Comparison of ENCODE assay signal across 2 cellular contexts in the genomic region with DNA sequence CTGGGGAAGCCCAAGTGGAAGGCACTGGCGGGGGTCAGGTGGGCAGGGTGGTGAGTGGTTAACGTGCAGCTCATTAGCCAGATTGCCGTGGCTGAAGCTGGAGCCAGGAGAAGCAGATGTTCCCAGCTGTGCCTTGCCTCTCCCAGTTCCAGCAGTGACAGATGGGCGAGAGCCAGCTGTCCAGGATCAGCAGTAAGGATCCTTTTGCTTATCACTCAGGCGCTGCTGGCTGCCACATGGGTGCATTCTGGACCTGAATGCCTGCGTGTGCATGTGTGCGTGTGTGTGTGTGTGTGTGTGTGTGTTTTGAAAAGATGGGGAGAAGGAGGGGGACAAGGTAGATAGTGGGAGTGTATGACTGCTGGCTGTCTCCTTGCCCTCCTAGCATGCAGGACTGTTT.
TF ChIP-seq lines count a peak whose summit lies in the region.

No MANE protein-coding gene starts in this region.

TF ChIP-seq in SK-N-SH, 30 proteins besides CTCF, POLR2A, EP300 and RAD21:
- TF ChIP-seq, protein P1, sequence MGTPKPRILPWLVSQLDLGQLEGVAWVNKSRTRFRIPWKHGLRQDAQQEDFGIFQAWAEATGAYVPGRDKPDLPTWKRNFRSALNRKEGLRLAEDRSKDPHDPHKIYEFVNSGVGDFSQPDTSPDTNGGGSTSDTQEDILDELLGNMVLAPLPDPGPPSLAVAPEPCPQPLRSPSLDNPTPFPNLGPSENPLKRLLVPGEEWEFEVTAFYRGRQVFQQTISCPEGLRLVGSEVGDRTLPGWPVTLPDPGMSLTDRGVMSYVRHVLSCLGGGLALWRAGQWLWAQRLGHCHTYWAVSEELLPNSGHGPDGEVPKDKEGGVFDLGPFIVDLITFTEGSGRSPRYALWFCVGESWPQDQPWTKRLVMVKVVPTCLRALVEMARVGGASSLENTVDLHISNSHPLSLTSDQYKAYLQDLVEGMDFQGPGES (IDR thresholded peaks at IDR 0.05; ENCODE audit: low read depth, low read length) = no peak
- TF ChIP-seq JUND (IDR thresholded peaks at IDR 0.05) = no peak
- no peak for TF ChIP-seq NRF1 (IDR thresholded peaks at IDR 0.05; ENCODE audit: low read depth, low read length)
- TF ChIP-seq GATA2 (CRISPR knock-in tag; IDR thresholded peaks at IDR 0.05) = peak; percentile 46; the same call in 1 of the 2 replicates
- no peak for TF ChIP-seq TCF12 (IDR thresholded peaks at IDR 0.05)
- TF ChIP-seq, protein P2, sequence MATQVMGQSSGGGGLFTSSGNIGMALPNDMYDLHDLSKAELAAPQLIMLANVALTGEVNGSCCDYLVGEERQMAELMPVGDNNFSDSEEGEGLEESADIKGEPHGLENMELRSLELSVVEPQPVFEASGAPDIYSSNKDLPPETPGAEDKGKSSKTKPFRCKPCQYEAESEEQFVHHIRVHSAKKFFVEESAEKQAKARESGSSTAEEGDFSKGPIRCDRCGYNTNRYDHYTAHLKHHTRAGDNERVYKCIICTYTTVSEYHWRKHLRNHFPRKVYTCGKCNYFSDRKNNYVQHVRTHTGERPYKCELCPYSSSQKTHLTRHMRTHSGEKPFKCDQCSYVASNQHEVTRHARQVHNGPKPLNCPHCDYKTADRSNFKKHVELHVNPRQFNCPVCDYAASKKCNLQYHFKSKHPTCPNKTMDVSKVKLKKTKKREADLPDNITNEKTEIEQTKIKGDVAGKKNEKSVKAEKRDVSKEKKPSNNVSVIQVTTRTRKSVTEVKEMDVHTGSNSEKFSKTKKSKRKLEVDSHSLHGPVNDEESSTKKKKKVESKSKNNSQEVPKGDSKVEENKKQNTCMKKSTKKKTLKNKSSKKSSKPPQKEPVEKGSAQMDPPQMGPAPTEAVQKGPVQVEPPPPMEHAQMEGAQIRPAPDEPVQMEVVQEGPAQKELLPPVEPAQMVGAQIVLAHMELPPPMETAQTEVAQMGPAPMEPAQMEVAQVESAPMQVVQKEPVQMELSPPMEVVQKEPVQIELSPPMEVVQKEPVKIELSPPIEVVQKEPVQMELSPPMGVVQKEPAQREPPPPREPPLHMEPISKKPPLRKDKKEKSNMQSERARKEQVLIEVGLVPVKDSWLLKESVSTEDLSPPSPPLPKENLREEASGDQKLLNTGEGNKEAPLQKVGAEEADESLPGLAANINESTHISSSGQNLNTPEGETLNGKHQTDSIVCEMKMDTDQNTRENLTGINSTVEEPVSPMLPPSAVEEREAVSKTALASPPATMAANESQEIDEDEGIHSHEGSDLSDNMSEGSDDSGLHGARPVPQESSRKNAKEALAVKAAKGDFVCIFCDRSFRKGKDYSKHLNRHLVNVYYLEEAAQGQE (IDR thresholded peaks at IDR 0.05; ENCODE audit: low read depth, low read length) = no peak
- TF ChIP-seq MXI1 (IDR thresholded peaks at IDR 0.05; ENCODE audit: low read depth, low read length) = peak; percentile 57; the same call in 1 of the 2 replicates
- no peak for TF ChIP-seq YY1 (IDR thresholded peaks at IDR 0.05; ENCODE audit: low read depth)
- TF ChIP-seq CHD2 (IDR thresholded peaks at IDR 0.05; ENCODE audit: low read length, partially characterized antibody) = peak; percentile 32
- TF ChIP-seq SIN3A (IDR thresholded peaks at IDR 0.05; ENCODE audit: borderline replicate concordance, low read depth, low read length) = no peak

TF ChIP-seq in SK-N-SH treated with all-trans-retinoic acid at 6 μM for 48 hours, 23 proteins besides CTCF, POLR2A, EP300 and RAD21:
- TF ChIP-seq, protein P3, sequence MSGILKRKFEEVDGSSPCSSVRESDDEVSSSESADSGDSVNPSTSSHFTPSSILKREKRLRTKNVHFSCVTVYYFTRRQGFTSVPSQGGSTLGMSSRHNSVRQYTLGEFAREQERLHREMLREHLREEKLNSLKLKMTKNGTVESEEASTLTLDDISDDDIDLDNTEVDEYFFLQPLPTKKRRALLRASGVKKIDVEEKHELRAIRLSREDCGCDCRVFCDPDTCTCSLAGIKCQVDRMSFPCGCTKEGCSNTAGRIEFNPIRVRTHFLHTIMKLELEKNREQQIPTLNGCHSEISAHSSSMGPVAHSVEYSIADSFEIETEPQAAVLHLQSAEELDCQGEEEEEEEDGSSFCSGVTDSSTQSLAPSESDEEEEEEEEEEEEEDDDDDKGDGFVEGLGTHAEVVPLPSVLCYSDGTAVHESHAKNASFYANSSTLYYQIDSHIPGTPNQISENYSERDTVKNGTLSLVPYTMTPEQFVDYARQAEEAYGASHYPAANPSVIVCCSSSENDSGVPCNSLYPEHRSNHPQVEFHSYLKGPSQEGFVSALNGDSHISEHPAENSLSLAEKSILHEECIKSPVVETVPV (CRISPR knock-in tag; IDR thresholded peaks at IDR 0.05) = no peak
- TF ChIP-seq ZNF8 (CRISPR knock-in tag; IDR thresholded peaks at IDR 0.05) (no peak), ISL1 (CRISPR knock-in tag; IDR thresholded peaks at IDR 0.05) (no peak), ZNF70 (CRISPR knock-in tag; IDR thresholded peaks at IDR 0.05) (no peak), ZFP3 (CRISPR knock-in tag; IDR thresholded peaks at IDR 0.05) (no peak)
